ENCODE assay signal across 14 cellular contexts in genomic region chr4:169438057-169438480, GRCh38.
A peak's percentile ranks its signal among the peaks of the same experiment; 100 is the strongest.
DNase-seq lines count a peak whose midpoint lies in the region; ATAC-seq, FAIRE-seq and TF ChIP-seq lines count a peak whose summit lies in the region.
"Had no signal": no experiment of that assay in that cellular context is flagged by ENCODE, and none has a peak within 500 bp of the region (broad histone marks: within the 10 kb centered on the region; RNA-seq: fewer than 3 reads in every experiment).

No MANE protein-coding gene starts in this region.

- H3K4me1 ChIP-seq in kidney (ENCODE audit: control insufficient read depth in 1 of 2, insufficient read depth in 1 of 2, low read depth in 1 of 2, low read length in 2 of 2) (peaks cover 6 to 18% of the 10 kb centered on the region in 2 donors), Caco-2 (peaks cover 12% of the 10 kb centered on the region), body of pancreas (peaks cover 22% of the 10 kb centered on the region)

- WGBS in body of pancreas, 2 donors, result 35 to 37% methylated on average over 2 of the region's 2 CpGs

- peaks cover 7% of the 10 kb centered on the region for H3K36me3 Mint-ChIP-seq in activated T-helper 1 cell treated with anti-CD3 and anti-CD28 coated beads, Interleukin-12 subunit alpha, Interleukin-12 subunit beta, Interleukin-2, Interleukin-4 antibody, amounts not matched to agents 30 ng/mL and 10 ng/mL and 1 ng/mL, durations not matched to agents 14 hours and 24 hours and 36 hours (ENCODE audit: low read depth)
- no peaks in the 10 kb centered on the region for H3K36me3 Mint-ChIP-seq in Caco-2 (ENCODE audit: insufficient read depth, unreplicated experiment)

- H3K9me3 Mint-ChIP-seq in activated T-helper 1 cell treated with anti-CD3 and anti-CD28 coated beads, Interleukin-12 subunit alpha, Interleukin-12 subunit beta, Interleukin-2, Interleukin-4 antibody, amounts not matched to agents 30 ng/mL and 10 ng/mL and 1 ng/mL, durations not matched to agents 14 hours and 24 hours and 36 hours, result peaks cover 6% of the 10 kb centered on the region
- H3K9me3 Mint-ChIP-seq in Caco-2 (ENCODE audit: unreplicated experiment), result peaks cover under 1% of the 10 kb centered on the region

- CTCF ChIA-PET in Caco-2 (lab: Charles Lee), result interaction anchor here (0.8 kb wide), 1 partner anchor 428 kb away, joined by 6 read pairs; the partner anchor contains the start of gene CBR4

- peak overlapping the region in 1 of 2 donors; percentile 54 for H3K27ac ChIP-seq in kidney (ENCODE audit: low read depth in 2 of 2, low read length in 2 of 2)
- no peak overlapping the region for H3K27ac ChIP-seq in body of pancreas
- H3K27ac ChIP-seq: C4-2B had no signal

- no peaks in the 10 kb centered on the region for H3K36me3 ChIP-seq in kidney (ENCODE audit: control insufficient read depth in 1 of 2, insufficient read depth in 2 of 2, low read length in 2 of 2)
- H3K36me3 ChIP-seq in Caco-2 (ENCODE audit: control insufficient read depth, insufficient read depth, low read length), result no peaks in the 10 kb centered on the region
- H3K36me3 ChIP-seq in body of pancreas (replicated peaks in 1 of 2; ENCODE audit: insufficient read depth in 1 of 2, low read depth in 2 of 2), result no peaks in the 10 kb centered on the region
- H3K36me3 ChIP-seq: thoracic aorta had no signal

- H3K4me1 Mint-ChIP-seq in activated T-helper 1 cell treated with anti-CD3 and anti-CD28 coated beads, Interleukin-12 subunit alpha, Interleukin-12 subunit beta, Interleukin-2, Interleukin-4 antibody, amounts not matched to agents 30 ng/mL and 10 ng/mL and 1 ng/mL, durations not matched to agents 14 hours and 24 hours and 36 hours (ENCODE audit: low read depth), result no peaks in the 10 kb centered on the region
- peaks cover 8% of the 10 kb centered on the region for H3K4me1 Mint-ChIP-seq in Caco-2 (ENCODE audit: low read depth, unreplicated experiment)

- H3K27me3 ChIP-seq in Caco-2 (replicated peaks; ENCODE audit: control insufficient read depth, insufficient read depth, low read length) (no peaks in the 10 kb centered on the region), body of pancreas (no peaks in the 10 kb centered on the region)

- no peak overlapping the region for H3K4me3 Mint-ChIP-seq in activated T-helper 1 cell treated with anti-CD3 and anti-CD28 coated beads, Interleukin-12 subunit alpha, Interleukin-12 subunit beta, Interleukin-2, Interleukin-4 antibody, amounts not matched to agents 30 ng/mL and 10 ng/mL and 1 ng/mL, durations not matched to agents 14 hours and 24 hours and 36 hours
- H3K4me3 Mint-ChIP-seq in Caco-2 (ENCODE audit: unreplicated experiment), result no peak overlapping the region
- H3K4me3 Mint-ChIP-seq: activated T-cell treated with anti-CD3 and anti-CD28 coated beads, Interleukin-2, amount 50 U/mL, for 72 hours had no signal

- intact Hi-C loops in kidney (cut with DNase I), result no loop called here
- intact Hi-C loops in activated T-helper 1 cell treated with anti-CD3 and anti-CD28 coated beads, Interleukin-12 subunit alpha, Interleukin-12 subunit beta, Interleukin-2, Interleukin-4 antibody, amounts not matched to agents 30 ng/mL and 10 ng/mL and 1 ng/mL, durations not matched to agents 14 hours and 24 hours and 36 hours (cut with micrococcal nuclease), result no loop called here
- intact Hi-C loops in Caco-2 (cut with micrococcal nuclease; ENCODE audit: unreplicated experiment), result no loop called here
- intact Hi-C loops in body of pancreas (cut with DNase I), result no loop called here

- H3K27ac Mint-ChIP-seq in activated T-helper 1 cell treated with anti-CD3 and anti-CD28 coated beads, Interleukin-12 subunit alpha, Interleukin-12 subunit beta, Interleukin-2, Interleukin-4 antibody, amounts not matched to agents 30 ng/mL and 10 ng/mL and 1 ng/mL, durations not matched to agents 14 hours and 24 hours and 36 hours, result no peak overlapping the region
- H3K27ac Mint-ChIP-seq in Caco-2 (ENCODE audit: unreplicated experiment), result no peak overlapping the region

- H3K9me3 ChIP-seq in kidney (ENCODE audit: control insufficient read depth in 1 of 2, low read length in 2 of 2) (no peaks in the 10 kb centered on the region), Caco-2 (no peaks in the 10 kb centered on the region), body of pancreas (no peaks in the 10 kb centered on the region)
- H3K9me3 ChIP-seq: thoracic aorta had no signal

- BruUV-seq in Caco-2 (replicated peaks; lab: Mats Ljungman, UMichigan), result no TSS peak

- no peak for TF ChIP-seq CTCF in kidney (IDR thresholded peaks at IDR 0.05; ENCODE audit: borderline replicate concordance, extremely low read depth, insufficient read depth)
- TF ChIP-seq CTCF in Caco-2 (IDR thresholded peaks at IDR 0.05; ENCODE audit: insufficient read depth in 1 of 2, low read depth in 1 of 2, low read length in 1 of 2, severe bottlenecking in 1 of 2, unreplicated experiment in 1 of 2), result no peak
- TF ChIP-seq CTCF in body of pancreas (IDR thresholded peaks at IDR 0.05), result no peak

- ATAC-seq in GM18519 (IDR thresholded peaks at IDR 0.05; ENCODE audit: low FRiP score, unreplicated experiment) (peak; percentile 35), GM21528 (IDR thresholded peaks at IDR 0.05; ENCODE audit: low FRiP score, unreplicated experiment) (peak; percentile 31), HG03103 (IDR thresholded peaks at IDR 0.05; ENCODE audit: low read depth, unreplicated experiment) (peak; percentile 28), GM21381 (IDR thresholded peaks at IDR 0.05; ENCODE audit: unreplicated experiment) (no peak), body of pancreas (no peak)
- ATAC-seq: activated T-cell treated with anti-CD3 and anti-CD28 coated beads, Interleukin-2, amount 50 U/mL, for 72 hours had no signal

- TF ChIP-seq POLR2A in body of pancreas (IDR thresholded peaks at IDR 0.05), result no peak

- POLR2A ChIA-PET in Caco-2 (lab: Charles Lee), result no interaction called here

- H3K9ac ChIP-seq in kidney (ENCODE audit: low read length in 2 of 2), result no peak overlapping the region

- no peak overlapping the region for H3K4me3 ChIP-seq in kidney (ENCODE audit: low read length in 2 of 2)
- no peak overlapping the region for H3K4me3 ChIP-seq in Caco-2 (ENCODE audit: low read depth, low read length)
- no peak overlapping the region for H3K4me3 ChIP-seq in body of pancreas
- H3K4me3 ChIP-seq: thoracic aorta had no signal

- DNase-seq in kidney (no peak), Caco-2 (no peak), body of pancreas (no peak)
- no peak for DNase-seq in activated T-helper 1 cell treated with anti-CD3 and anti-CD28 coated beads, Interleukin-12 subunit alpha, Interleukin-12 subunit beta, Interleukin-2, Interleukin-4 antibody, amounts not matched to agents 30 ng/mL and 10 ng/mL and 1 ng/mL, durations not matched to agents 14 hours and 24 hours and 36 hours (ENCODE audit: low spot score)
- DNase-seq: activated T-cell treated with anti-CD3 and anti-CD28 coated beads, Interleukin-2, amount 50 U/mL, for 72 hours; NCI-H1436 treated with DMSO at 0.1 percent for 48 hours; nucleus accumbens had no signal

- H3K27me3 Mint-ChIP-seq in activated T-helper 1 cell treated with anti-CD3 and anti-CD28 coated beads, Interleukin-12 subunit alpha, Interleukin-12 subunit beta, Interleukin-2, Interleukin-4 antibody, amounts not matched to agents 30 ng/mL and 10 ng/mL and 1 ng/mL, durations not matched to agents 14 hours and 24 hours and 36 hours (ENCODE audit: insufficient read depth), result no peaks in the 10 kb centered on the region
- H3K27me3 Mint-ChIP-seq in Caco-2 (ENCODE audit: insufficient read depth, unreplicated experiment), result no peaks in the 10 kb centered on the region

- FAIRE-seq in kidney (lab: Jason Lieb, UNC), result peak; percentile 54
- FAIRE-seq: HTR-8/SVneo had no signal

Comparison
In these comparisons a context has a peak if more than half of its experiments do, and no peak if none do; other contexts are left out.
1. ATAC-seq: peak in GM18519 (single experiment), GM21528 (single experiment) and HG03103 (single experiment); none in GM21381 (single experiment) and body of pancreas (single experiment).